Comparison of ENCODE assay signal across 9 cellular contexts in the genomic region with DNA sequence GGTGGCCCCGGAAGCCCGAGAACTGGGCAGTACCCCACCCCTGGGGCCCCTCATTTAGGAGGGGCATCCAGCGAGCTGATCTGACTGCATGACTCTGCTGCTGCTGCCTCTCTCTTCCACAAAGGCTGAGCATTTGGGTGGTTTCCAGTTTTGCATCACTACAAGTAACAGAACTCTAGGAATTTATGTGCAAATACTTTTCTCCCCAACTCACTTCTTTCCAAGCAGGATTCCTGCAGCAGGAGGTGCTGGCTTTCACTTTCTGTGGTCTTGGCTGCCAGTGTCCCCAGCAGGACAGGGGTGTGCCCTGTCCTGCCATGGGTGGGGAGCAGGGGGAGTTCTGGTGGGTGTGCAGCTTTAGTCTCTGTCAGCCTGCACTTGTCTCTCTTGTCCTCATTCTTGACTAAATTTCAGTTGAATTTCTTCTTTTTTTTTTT. TPM values are rescaled to one million over a fixed set of nuclear protein-coding genes. Genes with fewer than 3 reads are reported as not detected.
DNase-seq lines count a peak whose midpoint lies in the region; ATAC-seq and TF ChIP-seq lines count a peak whose summit lies in the region.
"Had no signal": no experiment of that assay in that cellular context is flagged by ENCODE, and none has a peak within 500 bp of the region (broad histone marks: within the 10 kb centered on the region; RNA-seq: fewer than 3 reads in every experiment).

No MANE protein-coding gene starts in this region.

- CTCF ChIA-PET in GM10248 (lab: Yijun Ruan, JAX) = interaction anchor here (1.0 to 4.2 kb wide), 5 partner anchors 8 to 190 kb away, joined by 3 to 23 read pairs (median 3); no protein-coding TSS in a partner anchor
- CTCF ChIA-PET in Panc1 (lab: Charles Lee) = no interaction called here

- H3K9me3 ChIP-seq in Panc1 (ENCODE audit: control insufficient read depth, insufficient read depth, low read depth, low read length) (no peaks in the 10 kb centered on the region), skeletal muscle satellite cell (replicated peaks; ENCODE audit: low read length) (no peaks in the 10 kb centered on the region)

- H3K4me3 ChIP-seq in Panc1 (ENCODE audit: low read depth in 2 of 2, low read length in 2 of 2) (no peak overlapping the region), fibroblast of the aortic adventitia (ENCODE audit: low read depth, low read length) (peak overlapping the region; percentile 44), skeletal muscle satellite cell (ENCODE audit: low read length) (no peak overlapping the region)

- BruUV-seq in Panc1 (replicated peaks; lab: Mats Ljungman, UMichigan) = no TSS peak

- H3K4me1 ChIP-seq in Panc1 (ENCODE audit: control insufficient read depth, insufficient read depth, low read length) (peaks cover 3% of the 10 kb centered on the region; the same call in 1 of the 2 replicates), skeletal muscle satellite cell (ENCODE audit: control insufficient read depth, insufficient read depth, low read length) (peaks cover 4% of the 10 kb centered on the region)

- peak; percentile 72 for ATAC-seq in Panc1

- POLR2A ChIA-PET in GM10248 (lab: Yijun Ruan, JAX) (no interaction called here), Panc1 (lab: Charles Lee) (no interaction called here)

- intact Hi-C loops in Panc1 (cut with micrococcal nuclease; ENCODE audit: unreplicated experiment) = no loop called here

- H3K9ac ChIP-seq in skeletal muscle satellite cell (ENCODE audit: low read depth, low read length) = no peak overlapping the region

- DNase-seq in GM10248 (ENCODE audit: extremely low spot score) = peak; percentile 52
- no peak for DNase-seq in Panc1 (ENCODE audit: low read depth, low spot score)
- DNase-seq in fibroblast of the aortic adventitia (ENCODE audit: low read depth) = peak; percentile 94
- no peak for DNase-seq in stimulated activated CD8-positive, alpha-beta memory T cell treated with anti-CD3 and anti-CD28 coated beads, Interleukin-4, amount 100 ng/mL, for 48 hours
- DNase-seq in T-helper 2 cell = no peak
- no peak for DNase-seq in activated CD4-positive, CD25-positive, alpha-beta regulatory T cell treated with anti-CD3 and anti-CD28 coated beads, Interleukin-2, amount 50 U/mL, for 72 hours
- no peak for DNase-seq in inferior parietal cortex (ENCODE audit: extremely low spot score)
- DNase-seq: activated CD4-positive, alpha-beta memory T cell treated with anti-CD3 and anti-CD28 coated beads, Interleukin-2, amount 10 ng/mL, durations not matched to agents 7 days and 5 days had no signal

- TF ChIP-seq CTCF in GM10248 (IDR thresholded peaks at IDR 0.05; ENCODE audit: control extremely low read depth, extremely low read depth, low read depth, missing control alignments) (no peak), Panc1 (IDR thresholded peaks at IDR 0.05) (no peak), fibroblast of the aortic adventitia (IDR thresholded peaks at IDR 0.05; ENCODE audit: insufficient read depth, low read length) (peak; percentile 23)

- H3K27ac ChIP-seq in Panc1 (ENCODE audit: low read length) = no peak overlapping the region

- H3K27me3 ChIP-seq in Panc1 (ENCODE audit: control insufficient read depth, insufficient read depth, low read length) (no peaks in the 10 kb centered on the region), skeletal muscle satellite cell (ENCODE audit: control insufficient read depth, insufficient read depth, low read length) (peaks cover 45% of the 10 kb centered on the region)

- in situ Hi-C loops in Panc1 (cut with HindIII; ENCODE audit: low pct_unique_long_range_greater_than_20kb, low sequenced_read_pairs) = no loop called here

- peak overlapping the region; percentile 64 for H3K4me2 ChIP-seq in skeletal muscle satellite cell (ENCODE audit: low read length)

- H3K36me3 ChIP-seq in Panc1 (ENCODE audit: control insufficient read depth, insufficient read depth, low read length) (no peaks in the 10 kb centered on the region), skeletal muscle satellite cell (ENCODE audit: insufficient read depth, low read length) (no peaks in the 10 kb centered on the region)

RNA-seq across cellular contexts. Expression of a gene that starts 21.2 kb away (rescaled TPM):
- total RNA-seq in Panc1 (2021; ENCODE audit: unreplicated experiment) = 0.10 TPM
- not detected for polyA plus RNA-seq in Panc1 (2012; ENCODE audit: insufficient read length)
- 0.90 TPM in 1 of 2 replicates, not detected in the other for total RNA-seq in fibroblast of the aortic adventitia (ENCODE audit: low replicate concordance)
- total RNA-seq in skeletal muscle satellite cell (2012; rRNA removed) = under 0.01 TPM in 1 of 2 replicates, not detected in the other

RNA-seq across cellular contexts. Expression of a gene that starts 38.6 kb away (rescaled TPM):
- total RNA-seq in Panc1 (2021; ENCODE audit: unreplicated experiment) (97.7 TPM), fibroblast of the aortic adventitia (ENCODE audit: low replicate concordance) (69.1 and 96.6 TPM in 2 replicates)
- polyA plus RNA-seq in Panc1 (2012; ENCODE audit: insufficient read length) = 74.9 TPM
- total RNA-seq in skeletal muscle satellite cell (2012; rRNA removed) = 129 and 136 TPM in 2 replicates

RNA-seq across cellular contexts. Expression of a gene that starts 39.5 kb away (rescaled TPM):
- total RNA-seq in Panc1 (2021; ENCODE audit: unreplicated experiment) (89.4 TPM), fibroblast of the aortic adventitia (ENCODE audit: low replicate concordance) (50.7 and 112 TPM in 2 replicates)
- 131 TPM for polyA plus RNA-seq in Panc1 (2012; ENCODE audit: insufficient read length)
- 117 and 133 TPM in 2 replicates for total RNA-seq in skeletal muscle satellite cell (2012; rRNA removed)

Comparison
In these comparisons a context has a peak if more than half of its experiments do, and no peak if none do; other contexts are left out.
1. DNase-seq: peak in GM10248 (single experiment) and fibroblast of the aortic adventitia (single experiment); none in Panc1 (single experiment), stimulated activated CD8-positive, alpha-beta memory T cell treated with anti-CD3 and anti-CD28 coated beads, Interleukin-4, amount 100 ng/mL, for 48 hours (single experiment), T-helper 2 cell (0 of 5), activated CD4-positive, CD25-positive, alpha-beta regulatory T cell treated with anti-CD3 and anti-CD28 coated beads, Interleukin-2, amount 50 U/mL, for 72 hours (single experiment) and inferior parietal cortex (single experiment).